ENCODE assay signal across 21 cellular contexts in genomic region chr3:172938788-172939187, GRCh38.
"Had no signal": no experiment of that assay in that cellular context is flagged by ENCODE, and none has a peak within 500 bp of the region (broad histone marks: within the 10 kb centered on the region; RNA-seq: fewer than 3 reads in every experiment).

No MANE protein-coding gene starts in this region.

- H3K4me3 Mint-ChIP-seq: activated CD4-positive, alpha-beta T cell treated with anti-CD3 and anti-CD28 coated beads, Interleukin-2, amount 10 ng/mL, durations not matched to agents 24 days and 14 days; activated T-cell treated with anti-CD3 and anti-CD28 coated beads, Interleukin-2, amount 50 U/mL, for 72 hours; central memory CD8-positive, alpha-beta T cell; WTC11 had no signal

- DNase-seq: activated CD4-positive, alpha-beta T cell treated with anti-CD3 and anti-CD28 coated beads, Interleukin-2, amount 10 ng/mL, durations not matched to agents 24 days and 14 days; activated CD8-positive, alpha-beta memory T cell treated with anti-CD3 and anti-CD28 coated beads, Interleukin-2, amount 50 U/mL, for 48 hours; activated gamma-delta T cell; activated T-cell treated with anti-CD3 and anti-CD28 coated beads, Interleukin-2, amount 50 U/mL, for 72 hours; body of pancreas; cortex of kidney; effector memory CD4-positive, alpha-beta T cell; left ventricle myocardium superior; mesenchymal stem cell; pancreas; sigmoid colon; stimulated activated CD4-positive, alpha-beta T cell treated with anti-CD3 and anti-CD28 coated beads, Interleukin-12 subunit alpha, Interleukin-12 subunit beta, amount 100 ng/mL, for 4 hours; stimulated activated CD4-positive, alpha-beta T cell treated with anti-CD3 and anti-CD28 coated beads, Interleukin-2, amount 100 ng/mL, for 24 hours; stomach; SW 1271 had no signal

- H3K9me3 Mint-ChIP-seq: activated CD4-positive, alpha-beta T cell treated with anti-CD3 and anti-CD28 coated beads, Interleukin-2, amount 10 ng/mL, durations not matched to agents 24 days and 14 days; activated naive CD4-positive, alpha-beta T cell treated with anti-CD3 and anti-CD28 coated beads, Interleukin-2, amount 50 U/mL, for 72 hours; activated T-cell treated with anti-CD3 and anti-CD28 coated beads, Interleukin-2, amount 50 U/mL, for 72 hours; central memory CD8-positive, alpha-beta T cell; WTC11 had no signal

- FAIRE-seq: keratinocyte, pancreas, TTC549 had no signal

- H3K4me1 Mint-ChIP-seq: activated CD4-positive, alpha-beta T cell treated with anti-CD3 and anti-CD28 coated beads, Interleukin-2, amount 10 ng/mL, durations not matched to agents 24 days and 14 days; central memory CD8-positive, alpha-beta T cell had no signal

- H3K27ac ChIP-seq: body of pancreas, pancreas, sigmoid colon, stomach, thoracic aorta had no signal

- H3K27ac Mint-ChIP-seq: activated CD4-positive, alpha-beta T cell treated with anti-CD3 and anti-CD28 coated beads, Interleukin-2, amount 10 ng/mL, durations not matched to agents 24 days and 14 days; activated naive CD4-positive, alpha-beta T cell treated with anti-CD3 and anti-CD28 coated beads, Interleukin-2, amount 50 U/mL, for 72 hours; activated T-cell treated with anti-CD3 and anti-CD28 coated beads, Interleukin-2, amount 50 U/mL, for 72 hours; WTC11 had no signal

- H3K27me3 ChIP-seq: body of pancreas, pancreas, sigmoid colon, stomach had no signal

- H3K36me3 Mint-ChIP-seq: activated naive CD4-positive, alpha-beta T cell treated with anti-CD3 and anti-CD28 coated beads, Interleukin-2, amount 50 U/mL, for 72 hours; WTC11 had no signal

- H3K9me3 ChIP-seq: body of pancreas, pancreas, sigmoid colon, stomach, thoracic aorta had no signal

- H3K36me3 ChIP-seq: pancreas, sigmoid colon, stomach, thoracic aorta had no signal

- H3K27me3 Mint-ChIP-seq: activated CD4-positive, alpha-beta T cell treated with anti-CD3 and anti-CD28 coated beads, Interleukin-2, amount 10 ng/mL, durations not matched to agents 24 days and 14 days had no signal

- H3K4me1 ChIP-seq: body of pancreas, pancreas, sigmoid colon, stomach had no signal

- H3K4me3 ChIP-seq: body of pancreas, pancreas, sigmoid colon, stomach, thoracic aorta had no signal

- ATAC-seq: activated naive CD4-positive, alpha-beta T cell treated with anti-CD3 and anti-CD28 coated beads, Interleukin-2, amount 50 U/mL, for 72 hours; activated T-cell treated with anti-CD3 and anti-CD28 coated beads, Interleukin-2, amount 50 U/mL, for 72 hours; body of pancreas; left ventricle myocardium superior; pancreas had no signal
